In genomic region chr16:57766714-57767348, GRCh38 we compare ENCODE assay signal across 33 cellular contexts. TPM values are rescaled to one million over a fixed set of nuclear protein-coding genes. Genes with fewer than 3 reads are reported as not detected.
"Had no signal": no experiment of that assay in that cellular context is flagged by ENCODE, and none has a peak within 500 bp of the region (broad histone marks: within the 10 kb centered on the region; RNA-seq: fewer than 3 reads in every experiment).

No MANE protein-coding gene starts in this region.

- H3K27ac Mint-ChIP-seq: activated B cell treated with CpG ODN at 0.5 μM for 24 hours; activated CD4-positive, alpha-beta memory T cell treated with anti-CD3 and anti-CD28 coated beads, Interleukin-2, amount 10 ng/mL, durations not matched to agents 7 days and 5 days; activated CD8-positive, alpha-beta memory T cell treated with anti-CD3 and anti-CD28 coated beads, Interleukin-2, amount 10 ng/mL, durations not matched to agents 7 days and 5 days; activated naive CD4-positive, alpha-beta T cell treated with anti-CD3 and anti-CD28 coated beads, Interleukin-2, amount 10 ng/mL, durations not matched to agents 7 days and 5 days; activated naive CD8-positive, alpha-beta T cell; activated naive CD8-positive, alpha-beta T cell treated with anti-CD3 and anti-CD28 coated beads, Interleukin-2, amount 50 U/mL, for 24 hours had no signal

- DNase-seq: activated B cell treated with CpG ODN at 0.5 μM for 24 hours; activated CD4-positive, alpha-beta memory T cell treated with anti-CD3 and anti-CD28 coated beads, Interleukin-2, amount 10 ng/mL, durations not matched to agents 7 days and 5 days; activated CD4-positive, alpha-beta T cell treated with anti-CD3 and anti-CD28 coated beads for 4 hours; activated CD4-positive, alpha-beta T cell treated with anti-CD3 and anti-CD28 coated beads, Interleukin-2, amount 50 U/mL, for 1 hour; activated CD4-positive, CD25-positive, alpha-beta regulatory T cell treated with anti-CD3 and anti-CD28 coated beads, Interleukin-2, amount 50 U/mL, for 72 hours; activated CD8-positive, alpha-beta memory T cell treated with anti-CD3 and anti-CD28 coated beads for 24 hours; activated CD8-positive, alpha-beta memory T cell treated with anti-CD3 and anti-CD28 coated beads, Interleukin-2, amount 10 ng/mL, durations not matched to agents 7 days and 5 days; activated CD8-positive, alpha-beta memory T cell treated with anti-CD3 and anti-CD28 coated beads, Interleukin-2, amount 50 U/mL, for 48 hours; activated effector memory CD4-positive, alpha-beta T cell treated with Interleukin-2 at 50 U/mL for 16 hours; activated naive CD4-positive, alpha-beta T cell treated with anti-CD3 and anti-CD28 coated beads, Interleukin-2, amount 10 ng/mL, durations not matched to agents 7 days and 5 days; activated naive CD8-positive, alpha-beta T cell treated with anti-CD3 and anti-CD28 coated beads, Interleukin-2, amount 50 U/mL, for 24 hours; activated T-cell treated with anti-CD3 and anti-CD28 coated beads, Interleukin-2, amount 50 U/mL, for 48 hours; anterior cingulate cortex; brain microvascular endothelial cell; central memory CD4-positive, alpha-beta T cell; Karpas-422; MG63; NCI-H1048; NCI-H1105 treated with DMSO at 0.1 percent for 48 hours; NCI-H1436 treated with DMSO at 0.1 percent for 48 hours; NCI-H1694 treated with DMSO at 0.1 percent for 48 hours; NCI-H2029; NCI-H345; NCI-H524 treated with DMSO at 0.1 percent for 48 hours; SIG-M5; SW 1271; T-helper 1 cell; T-helper 2 cell; T-helper 9 cell had no signal

- H3K27ac ChIP-seq: brain microvascular endothelial cell, VCaP had no signal

- ATAC-seq: activated CD8-positive, alpha-beta memory T cell treated with anti-CD3 and anti-CD28 coated beads, Interleukin-2, amount 10 ng/mL, durations not matched to agents 7 days and 5 days; activated naive CD8-positive, alpha-beta T cell treated with anti-CD3 and anti-CD28 coated beads, Interleukin-2, amount 50 U/mL, for 24 hours; Panc1; SK-N-SH treated with all-trans-retinoic acid at 6 μM for 48 hours had no signal

- H3K4me3 ChIP-seq: MG63 had no signal

- H3K9me3 Mint-ChIP-seq: activated B cell treated with CpG ODN at 0.5 μM for 24 hours; activated CD4-positive, alpha-beta memory T cell treated with anti-CD3 and anti-CD28 coated beads, Interleukin-2, amount 10 ng/mL, durations not matched to agents 7 days and 5 days; activated naive CD4-positive, alpha-beta T cell treated with anti-CD3 and anti-CD28 coated beads, Interleukin-2, amount 10 ng/mL, durations not matched to agents 7 days and 5 days; activated naive CD8-positive, alpha-beta T cell treated with anti-CD3 and anti-CD28 coated beads, Interleukin-2, amount 50 U/mL, for 24 hours had no signal

- H3K27me3 ChIP-seq: brain microvascular endothelial cell, MG63 had no signal

- H3K9me3 ChIP-seq: MG63 had no signal

- H3K27me3 Mint-ChIP-seq: activated B cell treated with CpG ODN at 0.5 μM for 24 hours; activated CD4-positive, alpha-beta memory T cell treated with anti-CD3 and anti-CD28 coated beads, Interleukin-2, amount 10 ng/mL, durations not matched to agents 7 days and 5 days; activated CD8-positive, alpha-beta memory T cell treated with anti-CD3 and anti-CD28 coated beads, Interleukin-2, amount 10 ng/mL, durations not matched to agents 7 days and 5 days; activated naive CD8-positive, alpha-beta T cell; activated naive CD8-positive, alpha-beta T cell treated with anti-CD3 and anti-CD28 coated beads, Interleukin-2, amount 50 U/mL, for 24 hours had no signal

- H3K36me3 Mint-ChIP-seq: activated CD8-positive, alpha-beta memory T cell treated with anti-CD3 and anti-CD28 coated beads, Interleukin-2, amount 10 ng/mL, durations not matched to agents 7 days and 5 days; activated naive CD4-positive, alpha-beta T cell treated with anti-CD3 and anti-CD28 coated beads, Interleukin-2, amount 10 ng/mL, durations not matched to agents 7 days and 5 days; activated naive CD8-positive, alpha-beta T cell had no signal

- H3K4me1 Mint-ChIP-seq: activated B cell treated with CpG ODN at 0.5 μM for 24 hours; activated CD4-positive, alpha-beta memory T cell treated with anti-CD3 and anti-CD28 coated beads, Interleukin-2, amount 10 ng/mL, durations not matched to agents 7 days and 5 days; activated naive CD4-positive, alpha-beta T cell treated with anti-CD3 and anti-CD28 coated beads, Interleukin-2, amount 10 ng/mL, durations not matched to agents 7 days and 5 days had no signal

- H3K4me3 Mint-ChIP-seq: activated B cell treated with CpG ODN at 0.5 μM for 24 hours; activated CD4-positive, alpha-beta memory T cell treated with anti-CD3 and anti-CD28 coated beads, Interleukin-2, amount 10 ng/mL, durations not matched to agents 7 days and 5 days; activated CD8-positive, alpha-beta memory T cell treated with anti-CD3 and anti-CD28 coated beads, Interleukin-2, amount 10 ng/mL, durations not matched to agents 7 days and 5 days; activated naive CD4-positive, alpha-beta T cell treated with anti-CD3 and anti-CD28 coated beads, Interleukin-2, amount 10 ng/mL, durations not matched to agents 7 days and 5 days; activated naive CD8-positive, alpha-beta T cell; activated naive CD8-positive, alpha-beta T cell treated with anti-CD3 and anti-CD28 coated beads, Interleukin-2, amount 50 U/mL, for 24 hours had no signal

RNA-seq across cellular contexts. Expression of gene KIFC3, which starts 35.5 kb away (rescaled TPM):
- total RNA-seq: activated CD4-positive, alpha-beta memory T cell treated with anti-CD3 and anti-CD28 coated beads, Interleukin-2, amount 10 ng/mL, durations not matched to agents 7 days and 5 days had no signal
